13 cellular contexts compared by ENCODE assay signal in the genomic region with DNA sequence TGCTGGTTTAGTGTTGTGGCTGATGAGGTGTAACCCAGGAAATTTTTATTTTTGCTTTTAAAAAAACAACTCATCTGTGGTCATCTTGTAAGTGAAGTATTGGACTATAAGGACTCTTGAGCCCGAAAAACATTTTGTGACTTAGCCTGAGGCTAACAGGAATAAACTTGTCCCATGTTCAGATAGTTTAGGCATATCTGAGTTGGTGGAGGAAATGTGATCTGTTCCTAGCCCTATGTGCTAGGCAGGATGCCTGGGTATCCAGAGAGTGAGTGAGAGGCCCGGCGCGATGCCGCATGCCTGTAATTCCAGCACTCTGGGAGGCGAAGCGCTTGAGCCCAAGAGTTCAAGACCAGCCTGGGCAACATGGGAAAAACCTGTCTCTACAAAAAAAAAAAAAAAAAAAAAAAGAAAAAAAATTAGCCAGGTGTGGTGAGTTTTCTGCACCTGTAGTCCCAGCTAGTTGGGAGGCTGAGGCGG. TPM values are rescaled to one million over a fixed set of nuclear protein-coding genes. Genes with fewer than 3 reads are reported as not detected.
DNase-seq lines count a peak whose midpoint lies in the region; ATAC-seq, FAIRE-seq and TF ChIP-seq lines count a peak whose summit lies in the region.
"Had no signal": no experiment of that assay in that cellular context is flagged by ENCODE, and none has a peak within 500 bp of the region (broad histone marks: within the 10 kb centered on the region; RNA-seq: fewer than 3 reads in every experiment).

No MANE protein-coding gene starts in this region.

- no peak for TF ChIP-seq POLR2A in breast epithelium (IDR thresholded peaks at IDR 0.05)

- no peak overlapping the region for H3K27ac Mint-ChIP-seq in CD4-positive, CD25-positive, alpha-beta regulatory T cell
- peak overlapping the region; percentile 80 for H3K27ac Mint-ChIP-seq in HFFc6
- H3K27ac Mint-ChIP-seq: dendritic cell treated with granulocyte-macrophage colony-stimulating factor and Interleukin-4, amounts not matched to agents 40 ng/mL and 50 ng/mL, for 4 days had no signal

- peaks cover 4% of the 10 kb centered on the region for H3K36me3 Mint-ChIP-seq in CD4-positive, CD25-positive, alpha-beta regulatory T cell
- H3K36me3 Mint-ChIP-seq in HFFc6 (ENCODE audit: low read depth) = peaks cover 12% of the 10 kb centered on the region

- no peaks in the 10 kb centered on the region for H3K9me3 ChIP-seq in CD4-positive, CD25-positive, alpha-beta regulatory T cell (ENCODE audit: control insufficient read depth in 2 of 2, low read length in 2 of 2)
- no peaks in the 10 kb centered on the region for H3K9me3 ChIP-seq in breast epithelium
- H3K9me3 ChIP-seq: mucosa of descending colon had no signal

- intact Hi-C loops in breast epithelium (cut with DNase I; ENCODE audit: low total_unique reads) = no loop called here

- no peaks in the 10 kb centered on the region for H3K27me3 Mint-ChIP-seq in CD4-positive, CD25-positive, alpha-beta regulatory T cell
- H3K27me3 Mint-ChIP-seq in HFFc6 (ENCODE audit: insufficient read depth) = no peaks in the 10 kb centered on the region
- H3K27me3 Mint-ChIP-seq: dendritic cell treated with granulocyte-macrophage colony-stimulating factor and Interleukin-4, amounts not matched to agents 40 ng/mL and 50 ng/mL, for 4 days had no signal

- H3K9me3 Mint-ChIP-seq in CD4-positive, CD25-positive, alpha-beta regulatory T cell = peaks cover 0 to 2% (median 0%) of the 10 kb centered on the region in 7 donors
- H3K9me3 Mint-ChIP-seq in HFFc6 = no peaks in the 10 kb centered on the region
- H3K9me3 Mint-ChIP-seq: dendritic cell treated with granulocyte-macrophage colony-stimulating factor and Interleukin-4, amounts not matched to agents 40 ng/mL and 50 ng/mL, for 4 days had no signal

- no peaks in the 10 kb centered on the region for H3K36me3 ChIP-seq in CD4-positive, CD25-positive, alpha-beta regulatory T cell (ENCODE audit: control insufficient read depth, insufficient read depth, low read length)
- no peaks in the 10 kb centered on the region for H3K36me3 ChIP-seq in breast epithelium

- peak overlapping the region; percentile 33 for H3K27ac ChIP-seq in CD4-positive, CD25-positive, alpha-beta regulatory T cell (ENCODE audit: insufficient read depth, low read length, poor library complexity, severe bottlenecking)
- H3K27ac ChIP-seq in breast epithelium = peak overlapping the region; percentile 12 to 13

- peak overlapping the region; percentile 61 for H3K4me3 ChIP-seq in CD4-positive, CD25-positive, alpha-beta regulatory T cell (ENCODE audit: low read depth, low read length)
- no peak overlapping the region for H3K4me3 ChIP-seq in breast epithelium
- H3K4me3 ChIP-seq: mucosa of descending colon had no signal

- H3K4me1 Mint-ChIP-seq in CD4-positive, CD25-positive, alpha-beta regulatory T cell = peaks cover 11 to 58% (median 35%) of the 10 kb centered on the region in 4 donors
- peaks cover 66% of the 10 kb centered on the region for H3K4me1 Mint-ChIP-seq in HFFc6 (ENCODE audit: low read depth)

- peak overlapping the region in 1 of 4 donors; percentile 87 for H3K4me3 Mint-ChIP-seq in CD4-positive, CD25-positive, alpha-beta regulatory T cell
- peak overlapping the region; percentile 92 for H3K4me3 Mint-ChIP-seq in HFFc6
- H3K4me3 Mint-ChIP-seq: dendritic cell treated with granulocyte-macrophage colony-stimulating factor and Interleukin-4, amounts not matched to agents 40 ng/mL and 50 ng/mL, for 4 days had no signal

- H3K4me1 ChIP-seq in CD4-positive, CD25-positive, alpha-beta regulatory T cell (ENCODE audit: control insufficient read depth, insufficient read depth, low read length, poor library complexity, severe bottlenecking) = peaks cover 9% of the 10 kb centered on the region
- H3K4me1 ChIP-seq in breast epithelium = no peaks in the 10 kb centered on the region

- no peak for DNase-seq in CD4-positive, CD25-positive, alpha-beta regulatory T cell
- no peak for DNase-seq in HFFc6
- DNase-seq in breast epithelium (ENCODE audit: low spot score in 2 of 2) = no peak
- peak; percentile 36 for DNase-seq in myocyte (ENCODE audit: low read depth)
- no peak for DNase-seq in GM19239 (ENCODE audit: insufficient read length, low spot score)
- no peak for DNase-seq in DMS 273 (lab: John Stamatoyannopoulos, UW; ENCODE audit: unreplicated experiment)
- DNase-seq: activated T-cell treated with anti-CD3 and anti-CD28 coated beads, Interleukin-2, amount 50 U/mL, for 48 hours; head of caudate nucleus; mucosa of descending colon; NCI-H1417 treated with DMSO at 0.1 percent for 48 hours had no signal

- no peak for FAIRE-seq in GM19239 (lab: Jason Lieb, UNC)

- TF ChIP-seq CTCF in HFFc6 (IDR thresholded peaks at IDR 0.05) (no peak), breast epithelium (IDR thresholded peaks at IDR 0.05) (no peak)

- ATAC-seq in CD4-positive, CD25-positive, alpha-beta regulatory T cell (ENCODE audit: low read depth in 2 of 2) = no peak
- ATAC-seq in HG02623 (IDR thresholded peaks at IDR 0.05; ENCODE audit: unreplicated experiment) (no peak), HG03469 (IDR thresholded peaks at IDR 0.05; ENCODE audit: unreplicated experiment) (no peak)
- ATAC-seq: mucosa of descending colon had no signal

- H3K27me3 ChIP-seq in CD4-positive, CD25-positive, alpha-beta regulatory T cell (ENCODE audit: control insufficient read depth, insufficient read depth, low read length) = no peaks in the 10 kb centered on the region
- peaks cover 0 to 11% of the 10 kb centered on the region in 2 donors for H3K27me3 ChIP-seq in breast epithelium

RNA-seq across cellular contexts. Expression of gene SMS, which starts 3.7 kb away (rescaled TPM):
- 24.0 TPM for total RNA-seq in CD4-positive, CD25-positive, alpha-beta regulatory T cell
- polyA plus RNA-seq in CD4-positive, CD25-positive, alpha-beta regulatory T cell = 100 to 1,000 TPM in 1 of 4 donors, 10 to 100 TPM in 3; 68.8 to 105 (median 74.9) TPM
- 100 to 1,000 TPM; 141 to 208 (median 196) TPM for total RNA-seq in HFFc6 (2021; fragmentation: NEBNext Ultra II Directional; extraction: Animal tissue kit (Norgen Biotek cat#: 25700))
- 10 to 100 TPM; 43.6 to 64.7 (median 44.5) TPM for total RNA-seq in breast epithelium
- 60.0 and 65.3 TPM in 2 replicates for total RNA-seq in myocyte
- 39.1 TPM for polyA plus RNA-seq in myocyte (2012)
